ENCODE assay signal across 13 cellular contexts in genomic region chr10:35517431-35518181, GRCh38.
A peak's percentile ranks its signal among the peaks of the same experiment; 100 is the strongest.
DNase-seq lines count a peak whose midpoint lies in the region; ATAC-seq, FAIRE-seq and TF ChIP-seq lines count a peak whose summit lies in the region.
"Had no signal": no experiment of that assay in that cellular context is flagged by ENCODE, and none has a peak within 500 bp of the region (broad histone marks: within the 10 kb centered on the region; RNA-seq: fewer than 3 reads in every experiment).

No MANE protein-coding gene starts in this region.

- no peak for FAIRE-seq in bronchial epithelial cell (lab: Jason Lieb, UNC)
- FAIRE-seq: GM12891 had no signal

- H3K4me1 ChIP-seq in heart right ventricle: peaks cover 0 to 51% (median 31%) of the 10 kb centered on the region in 9 donors
- H3K4me1 ChIP-seq: HAP-1 had no signal

- peak; percentile 59 for DNase-seq in GM03348 (ENCODE audit: low spot score)
- peak; percentile 15 for DNase-seq in bronchial epithelial cell (ENCODE audit: low read depth)
- no peak for DNase-seq in heart right ventricle
- DNase-seq in skeletal muscle cell (ENCODE audit: low read depth): peak; percentile 4
- no peak for DNase-seq in activated naive CD4-positive, alpha-beta T cell treated with Interleukin-2 at 50 U/mL for 16 hours
- DNase-seq in OCI-M2 (lab: John Stamatoyannopoulos, UW; ENCODE audit: unreplicated experiment): no peak
- DNase-seq: Caco-2, lower lobe of right lung had no signal

- H3K27me3 ChIP-seq in bronchial epithelial cell (ENCODE audit: control insufficient read depth, insufficient read depth, low read length) (no peaks in the 10 kb centered on the region), heart right ventricle (no peaks in the 10 kb centered on the region)

- H3K4me3 ChIP-seq in bronchial epithelial cell (ENCODE audit: low read depth, low read length) (no peak overlapping the region), heart right ventricle (no peak overlapping the region), skeletal muscle cell (ENCODE audit: low read depth, low read length) (no peak overlapping the region)
- H3K4me3 ChIP-seq: HAP-1, lower lobe of right lung had no signal

- peak; percentile 46 to 79 (median 64) for ATAC-seq in heart right ventricle
- ATAC-seq in GM18505 (IDR thresholded peaks at IDR 0.05; ENCODE audit: unreplicated experiment): no peak
- ATAC-seq in HG02571 (IDR thresholded peaks at IDR 0.05; ENCODE audit: unreplicated experiment): no peak
- ATAC-seq: Panc1 had no signal

- TF ChIP-seq POLR2A in GM18505 (IDR thresholded peaks at IDR 0.05; ENCODE audit: borderline replicate concordance, extremely low read depth, insufficient read depth, insufficient read length): no peak

- peak overlapping the region in 5 of 10 donors; percentile 12 to 55 (median 24) for H3K27ac ChIP-seq in heart right ventricle
- H3K27ac ChIP-seq: lower lobe of right lung had no signal

- H3K36me3 ChIP-seq in bronchial epithelial cell (ENCODE audit: control insufficient read depth, insufficient read depth, low read length) (no peaks in the 10 kb centered on the region), heart right ventricle (peaks cover 0 to 17% (median 0%) of the 10 kb centered on the region in 9 donors)
- H3K36me3 ChIP-seq: HAP-1, lower lobe of right lung had no signal

- intact Hi-C loops in heart right ventricle (cut with DNase I): no loop called here

- no peaks in the 10 kb centered on the region for H3K9me3 ChIP-seq in heart right ventricle
- H3K9me3 ChIP-seq: Caco-2, HAP-1, lower lobe of right lung had no signal

- TF ChIP-seq CTCF in bronchial epithelial cell (IDR thresholded peaks at IDR 0.05; ENCODE audit: insufficient read depth, low read length, severe bottlenecking) (no peak), heart right ventricle (IDR thresholded peaks at IDR 0.05) (no peak)

- WGBS in heart right ventricle, 2 donors: 58 to 59% methylated on average over 11 of the region's 11 CpGs

Comparison
In these comparisons a context has a peak if more than half of its experiments do, and no peak if none do; other contexts are left out.
1. DNase-seq: peak in GM03348 (single experiment), bronchial epithelial cell (single experiment) and skeletal muscle cell (single experiment); none in heart right ventricle (0 of 2), activated naive CD4-positive, alpha-beta T cell treated with Interleukin-2 at 50 U/mL for 16 hours (single experiment) and OCI-M2 (single experiment).
2. ATAC-seq: peak in heart right ventricle (8 of 8); none in GM18505 (single experiment) and HG02571 (single experiment).